In the genomic region with DNA sequence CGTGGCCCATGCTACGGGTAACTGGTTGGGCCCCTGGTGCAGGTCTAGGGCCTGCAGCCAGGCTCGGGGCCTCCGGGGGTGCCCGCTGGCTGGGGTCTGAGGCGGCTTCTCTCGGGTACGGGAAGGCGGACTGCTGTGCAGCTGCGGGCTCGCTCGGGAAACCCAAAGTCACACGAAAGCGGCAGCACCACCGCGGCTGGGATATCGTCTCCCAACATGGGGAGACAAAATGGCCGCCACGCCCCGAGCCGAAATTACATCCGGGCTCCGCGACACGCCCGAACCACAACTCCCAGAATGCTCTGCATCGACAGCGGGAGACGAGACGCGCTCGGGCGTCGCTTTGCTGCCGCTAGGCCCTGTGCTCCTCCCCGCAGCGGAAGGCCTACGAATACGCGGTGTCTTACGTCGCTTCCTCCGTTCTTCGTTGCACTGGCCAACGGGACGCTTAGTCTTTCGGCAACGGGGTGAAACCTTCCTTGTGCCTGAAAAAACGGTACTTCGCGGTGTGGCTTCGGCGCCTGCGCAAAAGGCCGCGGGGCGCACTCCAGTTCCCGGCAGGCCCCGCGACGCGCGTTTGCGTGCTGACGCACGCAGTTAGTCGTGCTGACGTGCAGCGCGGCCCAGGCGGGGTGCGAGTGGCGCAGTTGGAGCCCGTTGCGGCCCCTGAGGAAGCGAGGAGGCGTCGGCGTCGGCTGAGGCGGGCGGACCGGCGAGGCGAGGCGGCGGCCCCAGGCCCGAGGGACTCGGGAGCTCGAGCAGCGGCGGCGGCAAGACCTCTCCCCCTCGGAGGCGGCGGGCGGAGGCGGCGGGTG, we compare ENCODE assay signal across 8 cellular contexts. TPM values are rescaled to one million over a fixed set of nuclear protein-coding genes. Genes with fewer than 3 reads are reported as not detected.
DNase-seq lines count a peak whose midpoint lies in the region; ATAC-seq, FAIRE-seq and TF ChIP-seq lines count a peak whose summit lies in the region.

A gene (plus strand): TSS at position 604 of the 815 bp plus-strand sequence. CDS start 3,727 bp downstream, outside the sequence.

- DNase-seq in GM18507 (ENCODE audit: extremely low spot score, insufficient read length, low read depth) (peak; percentile 93), NCI-H1930 (lab: John Stamatoyannopoulos, UW) (peak; percentile 93 to 99), anterior cingulate cortex (lab: John Stamatoyannopoulos, UW) (peak; percentile 67 to 99 (median 93)), right atrium auricular region (ENCODE audit: low spot score) (peak; percentile 96), psoas muscle (peak; percentile 95 to 98)

- peaks cover 5% of the 10 kb centered on the region for H3K36me3 ChIP-seq in right atrium auricular region
- H3K36me3 ChIP-seq in psoas muscle (ENCODE audit: insufficient read depth in 1 of 2, low read depth in 1 of 2): peaks cover 0 to 18% of the 10 kb centered on the region in 2 donors
- no peaks in the 10 kb centered on the region for H3K36me3 ChIP-seq in urinary bladder (ENCODE audit: insufficient read depth)

- no peaks in the 10 kb centered on the region for H3K27me3 ChIP-seq in right atrium auricular region
- no peaks in the 10 kb centered on the region for H3K27me3 ChIP-seq in psoas muscle (ENCODE audit: insufficient read depth in 3 of 3, low read length in 2 of 3)

- FAIRE-seq in GM18507 (lab: Jason Lieb, UNC): peak; percentile 87

- WGBS in psoas muscle, 3 donors: 1% methylated on average over 85 to 98 of the region's 99 CpGs
- under 1% methylated on average over 99 of the region's 99 CpGs for WGBS in urinary bladder

- H3K4me1 ChIP-seq in right atrium auricular region (peaks cover 0 to 43% of the 10 kb centered on the region in 2 donors), psoas muscle (peaks cover 40% of the 10 kb centered on the region), urinary bladder (ENCODE audit: insufficient read depth) (peaks cover 5% of the 10 kb centered on the region)

- peak within 1 kb of the TSS; percentile 96 to 100 for H3K27ac ChIP-seq in right atrium auricular region
- peak within 1 kb of the TSS; percentile 97 for H3K27ac ChIP-seq in psoas muscle
- H3K27ac ChIP-seq in urinary bladder (ENCODE audit: low read depth): peak within 1 kb of the TSS; percentile 100

- no peaks in the 10 kb centered on the region for H3K9me3 ChIP-seq in right atrium auricular region
- H3K9me3 ChIP-seq in psoas muscle: no peaks in the 10 kb centered on the region

- peak within 1 kb of the TSS; percentile 75 to 98 for H3K4me3 ChIP-seq in right atrium auricular region
- peak within 1 kb of the TSS; percentile 96 for H3K4me3 ChIP-seq in psoas muscle
- peak within 1 kb of the TSS; percentile 88 for H3K4me3 ChIP-seq in urinary bladder (ENCODE audit: low read depth, low read length)

- intact Hi-C loops in T-helper 2 cell treated with Interferon-gamma antibody and Interleukin-4, amounts not matched to agents 100 ng/mL and 5 ng/mL, for 36 hours (cut with micrococcal nuclease): loop anchor here (1.0 to 10.0 kb wide), 6 partner anchors 25 to 760 kb away; a partner anchor contains a TSS
- intact Hi-C loops in psoas muscle (cut with DNase I): no loop called here

- TF ChIP-seq CTCF in right atrium auricular region (IDR thresholded peaks at IDR 0.05): no peak
- no peak for TF ChIP-seq CTCF in psoas muscle (IDR thresholded peaks at IDR 0.05)

- ATAC-seq in HG02973 (IDR thresholded peaks at IDR 0.05; ENCODE audit: unreplicated experiment): peak; percentile 66
- peak; percentile 90 to 93 (median 90) for ATAC-seq in psoas muscle

RNA-seq across cellular contexts. Expression of the gene that starts here (rescaled TPM):
- total RNA-seq in T-helper 2 cell treated with Interferon-gamma antibody and Interleukin-4, amounts not matched to agents 100 ng/mL and 5 ng/mL, for 36 hours: 559 and 595 TPM in 2 replicates
- total RNA-seq in right atrium auricular region (100 to 1,000 TPM; 118 to 174 TPM), psoas muscle (100 to 1,000 TPM; 277 to 413 (median 316) TPM), urinary bladder (115 TPM)
- polyA plus RNA-seq in psoas muscle (100 to 1,000 TPM; 183 to 226 (median 216) TPM), urinary bladder (481 TPM)

Comparison
In these comparisons a context has a peak if more than half of its experiments do, and no peak if none do; other contexts are left out.
1. Peak in every context shown above with its lines: DNase-seq, ATAC-seq, H3K4me3 ChIP-seq and H3K27ac ChIP-seq.